ENCODE assay signal across 8 cellular contexts in genomic region chr19:30222428-30222873, GRCh38.
DNase-seq lines count a peak whose midpoint lies in the region; ATAC-seq and TF ChIP-seq lines count a peak whose summit lies in the region.

No MANE protein-coding gene starts in this region.

- WGBS in prostate gland = 10% methylated on average over 18 of the region's 39 CpGs

- no peak for TF ChIP-seq POLR2A in prostate gland (IDR thresholded peaks at IDR 0.05)

- intact Hi-C loops in prostate gland (cut with DNase I) = loop anchor here (10.0 kb wide), 1 partner anchor 182 kb away; no protein-coding TSS in a partner anchor

- H3K36me3 ChIP-seq in kidney epithelial cell (ENCODE audit: control insufficient read depth, insufficient read depth, low read length) = no peaks in the 10 kb centered on the region
- H3K36me3 ChIP-seq in prostate gland = no peaks in the 10 kb centered on the region

- POLR2A ChIA-PET in AG04450 (lab: Yijun Ruan, JAX) = no interaction called here

- TF ChIP-seq CTCF in AG04450 (IDR thresholded peaks at IDR 0.05; ENCODE audit: low read depth, low read length) = peak; percentile 20; the same call in 1 of the 2 replicates
- peak; percentile 69 for TF ChIP-seq CTCF in GM13977 (IDR thresholded peaks at IDR 0.05; ENCODE audit: extremely low read depth, insufficient read depth, missing control alignments)
- TF ChIP-seq CTCF in astrocyte of the spinal cord (IDR thresholded peaks at IDR 0.05; ENCODE audit: low read depth, low read length) = peak; percentile 35
- TF ChIP-seq CTCF in kidney epithelial cell (IDR thresholded peaks at IDR 0.05; ENCODE audit: insufficient read depth, low read length, poor library complexity, severe bottlenecking) = peak; percentile 71
- TF ChIP-seq CTCF in prostate gland (IDR thresholded peaks at IDR 0.05) = peak in 2 of 4 experiments; percentile 20 to 29

- DNase-seq in AG04450 (ENCODE audit: low read depth, low spot score) = no peak
- peak; percentile 74 for DNase-seq in GM13977 (ENCODE audit: low spot score)
- no peak for DNase-seq in astrocyte of the spinal cord (ENCODE audit: low read depth, low spot score)
- DNase-seq in kidney epithelial cell (ENCODE audit: low read depth) = no peak
- DNase-seq in NCI-H1436 (lab: John Stamatoyannopoulos, UW) = no peak
- no peak for DNase-seq in cerebellar cortex (ENCODE audit: low spot score)
- DNase-seq in prostate gland (ENCODE audit: low spot score) = no peak

- in situ Hi-C loops in GM13977 (cut with MboI; ENCODE audit: low pct_unique_long_range_greater_than_20kb, low sequenced_read_pairs, unreplicated experiment) (no loop called here), astrocyte of the spinal cord (cut with HindIII; ENCODE audit: low sequenced_read_pairs) (no loop called here)

- H3K9me3 ChIP-seq in AG04450 (ENCODE audit: control insufficient read depth, insufficient read depth, low read length) (peaks cover 5% of the 10 kb centered on the region; the same call in 1 of the 2 replicates), prostate gland (no peaks in the 10 kb centered on the region)

- ATAC-seq in HG02840 (IDR thresholded peaks at IDR 0.05; ENCODE audit: low FRiP score, unreplicated experiment) = no peak

- peaks cover 11% of the 10 kb centered on the region for H3K4me1 ChIP-seq in prostate gland (replicated peaks)

- CTCF ChIA-PET in AG04450 (lab: Charles Lee) = no interaction called here

- H3K27me3 ChIP-seq in AG04450 (ENCODE audit: control insufficient read depth, insufficient read depth, low read length) = peaks cover 30% of the 10 kb centered on the region
- H3K27me3 ChIP-seq in kidney epithelial cell (ENCODE audit: control insufficient read depth, insufficient read depth, low read length) = peaks cover 43% of the 10 kb centered on the region
- H3K27me3 ChIP-seq in prostate gland (replicated peaks; ENCODE audit: insufficient read depth) = peaks cover 13% of the 10 kb centered on the region

- H3K4me3 ChIP-seq in AG04450 (ENCODE audit: low read depth, low read length) (no peak overlapping the region), astrocyte of the spinal cord (ENCODE audit: low read depth, low read length) (no peak overlapping the region), kidney epithelial cell (ENCODE audit: low read depth, low read length) (no peak overlapping the region), prostate gland (no peak overlapping the region)

- no peak overlapping the region for H3K27ac ChIP-seq in AG04450 (ENCODE audit: low read depth, low read length)
- H3K27ac ChIP-seq in prostate gland = no peak overlapping the region
